In the genomic region with DNA sequence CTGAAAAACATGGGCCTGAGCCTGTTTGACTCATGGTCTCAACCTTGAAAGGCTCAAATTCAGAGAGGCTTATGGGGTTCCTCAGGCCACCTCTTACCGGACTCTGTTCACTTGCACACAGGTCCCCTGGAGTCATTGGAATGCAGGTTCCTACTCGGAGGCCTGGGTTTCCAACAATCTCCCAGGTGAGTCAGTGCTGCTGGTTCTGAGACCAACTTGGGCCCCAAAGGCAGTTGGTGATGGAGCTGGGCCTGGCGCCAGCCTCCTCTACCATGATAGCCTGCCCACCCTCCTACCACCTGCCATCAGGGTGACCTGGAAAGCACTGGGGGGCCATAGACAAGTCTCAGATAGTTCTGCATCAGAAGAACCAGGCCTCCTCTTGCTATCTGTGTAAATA, we compare ENCODE assay signal across 19 cellular contexts.
DNase-seq lines count a peak whose midpoint lies in the region; ATAC-seq and TF ChIP-seq lines count a peak whose summit lies in the region.
"Had no signal": no experiment of that assay in that cellular context is flagged by ENCODE, and none has a peak within 500 bp of the region (broad histone marks: within the 10 kb centered on the region; RNA-seq: fewer than 3 reads in every experiment).

No MANE protein-coding gene starts in this region.

- H3K27ac ChIP-seq in Peyer's patch = no peak overlapping the region
- H3K27ac ChIP-seq: C4-2B, GM23248, KMS-11 had no signal

- H3K9me3 Mint-ChIP-seq in activated T-helper 17 cell treated with anti-CD3 and anti-CD28 coated beads, Interleukin-2, amount 50 U/mL, for 72 hours = no peaks in the 10 kb centered on the region
- no peaks in the 10 kb centered on the region for H3K9me3 Mint-ChIP-seq in stimulated activated effector memory CD8-positive, alpha-beta T cell treated with anti-CD3 and anti-CD28 coated beads, Interleukin-12 subunit alpha, Interleukin-12 subunit beta, amount 100 ng/mL, for 72 hours
- no peaks in the 10 kb centered on the region for H3K9me3 Mint-ChIP-seq in activated T-helper 1 cell treated with anti-CD3 and anti-CD28 coated beads, Interleukin-12 subunit alpha, Interleukin-12 subunit beta, Interleukin-2, Interleukin-4 antibody, amounts not matched to agents 30 ng/mL and 10 ng/mL and 1 ng/mL, durations not matched to agents 14 hours and 24 hours and 36 hours

- H3K36me3 ChIP-seq in Peyer's patch = no peaks in the 10 kb centered on the region
- H3K36me3 ChIP-seq: HAP-1 had no signal

- H3K9me3 ChIP-seq in Peyer's patch = no peaks in the 10 kb centered on the region
- H3K9me3 ChIP-seq: HAP-1 had no signal

- TF ChIP-seq POLR2A in Peyer's patch (IDR thresholded peaks at IDR 0.05) = no peak

- peaks cover 11% of the 10 kb centered on the region for H3K4me1 Mint-ChIP-seq in activated T-helper 17 cell treated with anti-CD3 and anti-CD28 coated beads, Interleukin-2, amount 50 U/mL, for 72 hours
- peaks cover 7% of the 10 kb centered on the region for H3K4me1 Mint-ChIP-seq in stimulated activated effector memory CD8-positive, alpha-beta T cell treated with anti-CD3 and anti-CD28 coated beads, Interleukin-12 subunit alpha, Interleukin-12 subunit beta, amount 100 ng/mL, for 72 hours
- H3K4me1 Mint-ChIP-seq in activated T-helper 1 cell treated with anti-CD3 and anti-CD28 coated beads, Interleukin-12 subunit alpha, Interleukin-12 subunit beta, Interleukin-2, Interleukin-4 antibody, amounts not matched to agents 30 ng/mL and 10 ng/mL and 1 ng/mL, durations not matched to agents 14 hours and 24 hours and 36 hours (ENCODE audit: low read depth) = peaks cover 10% of the 10 kb centered on the region

- H3K36me3 Mint-ChIP-seq in activated T-helper 17 cell treated with anti-CD3 and anti-CD28 coated beads, Interleukin-2, amount 50 U/mL, for 72 hours (ENCODE audit: low read depth) = no peaks in the 10 kb centered on the region
- no peaks in the 10 kb centered on the region for H3K36me3 Mint-ChIP-seq in stimulated activated effector memory CD8-positive, alpha-beta T cell treated with anti-CD3 and anti-CD28 coated beads, Interleukin-12 subunit alpha, Interleukin-12 subunit beta, amount 100 ng/mL, for 72 hours
- H3K36me3 Mint-ChIP-seq in activated T-helper 1 cell treated with anti-CD3 and anti-CD28 coated beads, Interleukin-12 subunit alpha, Interleukin-12 subunit beta, Interleukin-2, Interleukin-4 antibody, amounts not matched to agents 30 ng/mL and 10 ng/mL and 1 ng/mL, durations not matched to agents 14 hours and 24 hours and 36 hours (ENCODE audit: low read depth) = no peaks in the 10 kb centered on the region

- peak overlapping the region; percentile 63 for H3K27ac Mint-ChIP-seq in activated T-helper 17 cell treated with anti-CD3 and anti-CD28 coated beads, Interleukin-2, amount 50 U/mL, for 72 hours
- H3K27ac Mint-ChIP-seq in stimulated activated effector memory CD8-positive, alpha-beta T cell treated with anti-CD3 and anti-CD28 coated beads, Interleukin-12 subunit alpha, Interleukin-12 subunit beta, amount 100 ng/mL, for 72 hours = peak overlapping the region; percentile 43
- H3K27ac Mint-ChIP-seq in activated T-helper 1 cell treated with anti-CD3 and anti-CD28 coated beads, Interleukin-12 subunit alpha, Interleukin-12 subunit beta, Interleukin-2, Interleukin-4 antibody, amounts not matched to agents 30 ng/mL and 10 ng/mL and 1 ng/mL, durations not matched to agents 14 hours and 24 hours and 36 hours = no peak overlapping the region

- intact Hi-C loops in activated T-helper 1 cell treated with anti-CD3 and anti-CD28 coated beads, Interleukin-12 subunit alpha, Interleukin-12 subunit beta, Interleukin-2, Interleukin-4 antibody, amounts not matched to agents 30 ng/mL and 10 ng/mL and 1 ng/mL, durations not matched to agents 14 hours and 24 hours and 36 hours (cut with micrococcal nuclease) = no loop called here

- H3K4me3 ChIP-seq in Peyer's patch = no peak overlapping the region
- H3K4me3 ChIP-seq: GM23248, HAP-1 had no signal

- H3K4me3 Mint-ChIP-seq in activated T-helper 17 cell treated with anti-CD3 and anti-CD28 coated beads, Interleukin-2, amount 50 U/mL, for 72 hours = no peak overlapping the region
- H3K4me3 Mint-ChIP-seq in stimulated activated effector memory CD8-positive, alpha-beta T cell treated with anti-CD3 and anti-CD28 coated beads, Interleukin-12 subunit alpha, Interleukin-12 subunit beta, amount 100 ng/mL, for 72 hours = no peak overlapping the region
- H3K4me3 Mint-ChIP-seq in activated T-helper 1 cell treated with anti-CD3 and anti-CD28 coated beads, Interleukin-12 subunit alpha, Interleukin-12 subunit beta, Interleukin-2, Interleukin-4 antibody, amounts not matched to agents 30 ng/mL and 10 ng/mL and 1 ng/mL, durations not matched to agents 14 hours and 24 hours and 36 hours = no peak overlapping the region

- peaks cover 0 to 4% (median 0%) of the 10 kb centered on the region in 4 donors for H3K4me1 ChIP-seq in Peyer's patch
- H3K4me1 ChIP-seq: HAP-1 had no signal

- H3K27me3 Mint-ChIP-seq in activated T-helper 17 cell treated with anti-CD3 and anti-CD28 coated beads, Interleukin-2, amount 50 U/mL, for 72 hours = no peaks in the 10 kb centered on the region
- H3K27me3 Mint-ChIP-seq in activated T-helper 1 cell treated with anti-CD3 and anti-CD28 coated beads, Interleukin-12 subunit alpha, Interleukin-12 subunit beta, Interleukin-2, Interleukin-4 antibody, amounts not matched to agents 30 ng/mL and 10 ng/mL and 1 ng/mL, durations not matched to agents 14 hours and 24 hours and 36 hours (ENCODE audit: insufficient read depth) = peaks cover 4% of the 10 kb centered on the region

- no peak for TF ChIP-seq CTCF in Peyer's patch (IDR thresholded peaks at IDR 0.05)

- H3K27me3 ChIP-seq in Peyer's patch = no peaks in the 10 kb centered on the region

- ATAC-seq in activated T-helper 17 cell treated with anti-CD3 and anti-CD28 coated beads, Interleukin-2, amount 50 U/mL, for 72 hours (replicated peaks) = no peak
- no peak for ATAC-seq in stimulated activated effector memory CD8-positive, alpha-beta T cell treated with anti-CD3 and anti-CD28 coated beads, Interleukin-12 subunit alpha, Interleukin-12 subunit beta, amount 100 ng/mL, for 72 hours
- ATAC-seq in GM21825 (IDR thresholded peaks at IDR 0.05; ENCODE audit: unreplicated experiment) (no peak), HG03521 (IDR thresholded peaks at IDR 0.05; ENCODE audit: unreplicated experiment) (no peak)

- DNase-seq in Peyer's patch (peak in 2 of 3 donors; percentile 19 to 29), mesenteric fat pad (ENCODE audit: low spot score) (peak; percentile 35)
- no peak for DNase-seq in stimulated activated effector memory CD8-positive, alpha-beta T cell treated with anti-CD3 and anti-CD28 coated beads, Interleukin-12 subunit alpha, Interleukin-12 subunit beta, amount 100 ng/mL, for 72 hours (ENCODE audit: low spot score in 2 of 2)
- DNase-seq in activated T-helper 1 cell treated with anti-CD3 and anti-CD28 coated beads, Interleukin-12 subunit alpha, Interleukin-12 subunit beta, Interleukin-2, Interleukin-4 antibody, amounts not matched to agents 30 ng/mL and 10 ng/mL and 1 ng/mL, durations not matched to agents 14 hours and 24 hours and 36 hours (ENCODE audit: low spot score) = no peak
- DNase-seq: AML-193, GM23248, MV-4-11, NCI-H187, NCI-H2227 treated with DMSO at 0.1 percent for 48 hours, NCI-H524, NCI-H82, OCI-M1, SHP77 treated with DMSO at 0.1 percent for 48 hours had no signal

Comparison
In these comparisons a context has a peak if more than half of its experiments do, and no peak if none do; other contexts are left out.
1. DNase-seq: peak in Peyer's patch (2 of 3) and mesenteric fat pad (single experiment); none in stimulated activated effector memory CD8-positive, alpha-beta T cell treated with anti-CD3 and anti-CD28 coated beads, Interleukin-12 subunit alpha, Interleukin-12 subunit beta, amount 100 ng/mL, for 72 hours (0 of 2) and activated T-helper 1 cell treated with anti-CD3 and anti-CD28 coated beads, Interleukin-12 subunit alpha, Interleukin-12 subunit beta, Interleukin-2, Interleukin-4 antibody, amounts not matched to agents 30 ng/mL and 10 ng/mL and 1 ng/mL, durations not matched to agents 14 hours and 24 hours and 36 hours (single experiment).